In genomic region chr12:103705927-103706326, GRCh38 we compare ENCODE assay signal across 18 cellular contexts.
DNase-seq lines count a peak whose midpoint lies in the region; TF ChIP-seq lines count a peak whose summit lies in the region.
"Had no signal": no experiment of that assay in that cellular context is flagged by ENCODE, and none has a peak within 500 bp of the region (broad histone marks: within the 10 kb centered on the region; RNA-seq: fewer than 3 reads in every experiment).

No MANE protein-coding gene starts in this region.

- intact Hi-C loops in vagina (cut with DNase I): no loop called here

- no peaks in the 10 kb centered on the region for H3K9me3 ChIP-seq in vagina
- H3K9me3 ChIP-seq: breast epithelium, pancreas, transverse colon had no signal

- TF ChIP-seq CTCF in endothelial cell (IDR thresholded peaks at IDR 0.05; ENCODE audit: unreplicated experiment): peak; percentile 34
- peak; percentile 40 for TF ChIP-seq CTCF in progenitor cell of endocrine pancreas (IDR thresholded peaks at IDR 0.05; ENCODE audit: unreplicated experiment)
- no peak for TF ChIP-seq CTCF in vagina (IDR thresholded peaks at IDR 0.05)

- no peak overlapping the region for H3K4me3 ChIP-seq in vagina
- H3K4me3 ChIP-seq: breast epithelium, pancreas, transverse colon had no signal

- H3K36me3 Mint-ChIP-seq in endothelial cell (ENCODE audit: low read depth, unreplicated experiment) (no peaks in the 10 kb centered on the region), progenitor cell of endocrine pancreas (ENCODE audit: insufficient read depth) (no peaks in the 10 kb centered on the region)
- no peaks in the 10 kb centered on the region for H3K36me3 Mint-ChIP-seq in T-helper 2 cell treated with Interferon-gamma antibody and Interleukin-4, amounts not matched to agents 5 μg/mL and 100 μg/mL, for 36 hours (ENCODE audit: low read depth)
- H3K36me3 Mint-ChIP-seq: IgD-negative memory B cell had no signal

- H3K27me3 ChIP-seq in vagina: no peaks in the 10 kb centered on the region
- H3K27me3 ChIP-seq: breast epithelium, pancreas, transverse colon had no signal

- H3K36me3 ChIP-seq in vagina: no peaks in the 10 kb centered on the region
- H3K36me3 ChIP-seq: breast epithelium, pancreas, transverse colon had no signal

- DNase-seq in NCI-H748 (lab: John Stamatoyannopoulos, UW; ENCODE audit: unreplicated experiment) (peak; percentile 21), NCI-H748 treated with DMSO at 0.1 percent for 48 hours (lab: John Stamatoyannopoulos, UW) (no peak), NAMALWA (ENCODE audit: low spot score) (peak; percentile 2), endothelial cell (ENCODE audit: low spot score) (peak; percentile 7), progenitor cell of endocrine pancreas (ENCODE audit: low spot score, unreplicated experiment) (no peak), GDM1 (lab: John Stamatoyannopoulos, UW) (no peak), vagina (ENCODE audit: extremely low spot score in 2 of 2) (no peak)
- no peak for DNase-seq in T-helper 2 cell treated with Interferon-gamma antibody and Interleukin-4, amounts not matched to agents 5 μg/mL and 100 μg/mL, for 36 hours (ENCODE audit: low spot score)
- DNase-seq: activated CD4-positive, alpha-beta T cell treated with anti-CD3 and anti-CD28 coated beads for 4 hours; DMS153; NCI-H1930; NCI-H774; pancreas; stimulated activated CD8-positive, alpha-beta memory T cell treated with anti-CD3 and anti-CD28 coated beads, Interleukin-4, amount 100 ng/mL, for 48 hours; transverse colon had no signal

- H3K4me1 Mint-ChIP-seq in endothelial cell (ENCODE audit: unreplicated experiment) (peaks cover 9% of the 10 kb centered on the region), progenitor cell of endocrine pancreas (ENCODE audit: low read depth) (peaks cover 10% of the 10 kb centered on the region)
- H3K4me1 Mint-ChIP-seq in T-helper 2 cell treated with Interferon-gamma antibody and Interleukin-4, amounts not matched to agents 5 μg/mL and 100 μg/mL, for 36 hours (ENCODE audit: low read depth): no peaks in the 10 kb centered on the region
- H3K4me1 Mint-ChIP-seq: IgD-negative memory B cell had no signal

- H3K27ac Mint-ChIP-seq in endothelial cell (ENCODE audit: unreplicated experiment): no peak overlapping the region
- H3K27ac Mint-ChIP-seq in progenitor cell of endocrine pancreas: no peak overlapping the region
- no peak overlapping the region for H3K27ac Mint-ChIP-seq in T-helper 2 cell treated with Interferon-gamma antibody and Interleukin-4, amounts not matched to agents 5 μg/mL and 100 μg/mL, for 36 hours
- H3K27ac Mint-ChIP-seq: IgD-negative memory B cell had no signal

- H3K9me3 Mint-ChIP-seq in endothelial cell (ENCODE audit: unreplicated experiment) (no peaks in the 10 kb centered on the region), progenitor cell of endocrine pancreas (ENCODE audit: low read depth) (peaks cover 4% of the 10 kb centered on the region)
- H3K9me3 Mint-ChIP-seq in T-helper 2 cell treated with Interferon-gamma antibody and Interleukin-4, amounts not matched to agents 5 μg/mL and 100 μg/mL, for 36 hours: no peaks in the 10 kb centered on the region

- H3K4me1 ChIP-seq in vagina: no peaks in the 10 kb centered on the region
- H3K4me1 ChIP-seq: breast epithelium, pancreas, transverse colon had no signal

- H3K27ac ChIP-seq in vagina: no peak overlapping the region
- H3K27ac ChIP-seq: breast epithelium, epithelial cell of prostate, pancreas, transverse colon had no signal

- no peak for TF ChIP-seq POLR2A in vagina (IDR thresholded peaks at IDR 0.05)

- H3K4me3 Mint-ChIP-seq in endothelial cell (ENCODE audit: unreplicated experiment) (no peak overlapping the region), progenitor cell of endocrine pancreas (ENCODE audit: low read depth) (no peak overlapping the region)
- no peak overlapping the region for H3K4me3 Mint-ChIP-seq in T-helper 2 cell treated with Interferon-gamma antibody and Interleukin-4, amounts not matched to agents 5 μg/mL and 100 μg/mL, for 36 hours
- H3K4me3 Mint-ChIP-seq: IgD-negative memory B cell had no signal

- peaks cover 2% of the 10 kb centered on the region for H3K27me3 Mint-ChIP-seq in endothelial cell (ENCODE audit: unreplicated experiment)
- peaks cover 7% of the 10 kb centered on the region for H3K27me3 Mint-ChIP-seq in progenitor cell of endocrine pancreas
- H3K27me3 Mint-ChIP-seq in T-helper 2 cell treated with Interferon-gamma antibody and Interleukin-4, amounts not matched to agents 5 μg/mL and 100 μg/mL, for 36 hours (ENCODE audit: low read depth): peaks cover 6% of the 10 kb centered on the region

Comparison
In these comparisons a context has a peak if more than half of its experiments do, and no peak if none do; other contexts are left out.
1. DNase-seq: peak in NCI-H748 (single experiment), NAMALWA (single experiment) and endothelial cell (single experiment); none in NCI-H748 treated with DMSO at 0.1 percent for 48 hours (single experiment), progenitor cell of endocrine pancreas (single experiment), T-helper 2 cell treated with Interferon-gamma antibody and Interleukin-4, amounts not matched to agents 5 μg/mL and 100 μg/mL, for 36 hours (single experiment), GDM1 (single experiment) and vagina (0 of 2).
2. CTCF ChIP-seq: peak in endothelial cell (single experiment) and progenitor cell of endocrine pancreas (single experiment); none in vagina (0 of 3).